In genomic region chr2:23692263-23692662, GRCh38 we compare ENCODE assay signal across 16 cellular contexts.
"Had no signal": no experiment of that assay in that cellular context is flagged by ENCODE, and none has a peak within 500 bp of the region (broad histone marks: within the 10 kb centered on the region; RNA-seq: fewer than 3 reads in every experiment).

No MANE protein-coding gene starts in this region.

- H3K79me2 ChIP-seq: parathyroid adenoma had no signal

- H3K4me1 ChIP-seq: foreskin keratinocyte, left lung, parathyroid adenoma, upper lobe of right lung had no signal

- H3K27me3 ChIP-seq: foreskin keratinocyte, left lung, upper lobe of right lung had no signal

- H3K27ac ChIP-seq: foreskin keratinocyte, left lung, parathyroid adenoma, upper lobe of right lung had no signal

- H3K4me3 Mint-ChIP-seq: activated CD8-positive, alpha-beta T cell treated with anti-CD3 and anti-CD28 coated beads, Interleukin-2, amount 10 ng/mL, durations not matched to agents 7 days and 5 days; activated T-helper 1 cell treated with anti-CD3 and anti-CD28 coated beads, Interleukin-12 subunit alpha, Interleukin-12 subunit beta, Interleukin-2, Interleukin-4 antibody, amounts not matched to agents 30 ng/mL and 10 ng/mL and 1 ng/mL, durations not matched to agents 14 hours and 24 hours and 36 hours; mesothelial cell of epicardium; nephron; T-helper 17 cell had no signal

- DNase-seq: activated CD4-positive, alpha-beta T cell treated with anti-CD3 and anti-CD28 coated beads, Interleukin-2, amount 50 U/mL, for 1 hour; activated CD8-positive, alpha-beta T cell treated with anti-CD3 and anti-CD28 coated beads, Interleukin-2, amount 10 ng/mL, durations not matched to agents 7 days and 5 days; amygdala; erythroblast; foreskin keratinocyte; stimulated activated CD4-positive, alpha-beta T cell treated with anti-CD3 and anti-CD28 coated beads, Interleukin-4, amount 100 ng/mL, for 1 hour; stimulated activated naive CD8-positive, alpha-beta T cell treated with anti-CD3 and anti-CD28 coated beads, Interleukin-15, Interleukin-2, amounts not matched to agents 100 U/mL and 50 U/mL, for 24 hours; SW 1271; T-helper 17 cell had no signal

- H3K4me3 ChIP-seq: left lung, upper lobe of right lung had no signal

- H3K27me3 Mint-ChIP-seq: T-helper 17 cell had no signal

- H2AFZ ChIP-seq: parathyroid adenoma had no signal

- H3K4me1 Mint-ChIP-seq: T-helper 17 cell had no signal

- H3K9me3 Mint-ChIP-seq: activated T-helper 1 cell treated with anti-CD3 and anti-CD28 coated beads, Interleukin-12 subunit alpha, Interleukin-12 subunit beta, Interleukin-2, Interleukin-4 antibody, amounts not matched to agents 30 ng/mL and 10 ng/mL and 1 ng/mL, durations not matched to agents 14 hours and 24 hours and 36 hours; mesothelial cell of epicardium; nephron had no signal

- H3K27ac Mint-ChIP-seq: activated CD8-positive, alpha-beta T cell treated with anti-CD3 and anti-CD28 coated beads, Interleukin-2, amount 10 ng/mL, durations not matched to agents 7 days and 5 days; activated T-helper 1 cell treated with anti-CD3 and anti-CD28 coated beads, Interleukin-12 subunit alpha, Interleukin-12 subunit beta, Interleukin-2, Interleukin-4 antibody, amounts not matched to agents 30 ng/mL and 10 ng/mL and 1 ng/mL, durations not matched to agents 14 hours and 24 hours and 36 hours; mesothelial cell of epicardium; nephron; T-helper 17 cell had no signal

- H3K9me3 ChIP-seq: left lung, upper lobe of right lung had no signal

- ATAC-seq: activated CD4-positive, CD25-positive, alpha-beta regulatory T cell treated with anti-CD3 and anti-CD28 coated beads, Interleukin-2, amount 50 U/mL, for 24 hours; activated CD8-positive, alpha-beta T cell treated with anti-CD3 and anti-CD28 coated beads, Interleukin-2, amount 10 ng/mL, durations not matched to agents 7 days and 5 days; foreskin keratinocyte; left lung; stimulated activated naive CD8-positive, alpha-beta T cell treated with anti-CD3 and anti-CD28 coated beads, Interleukin-15, Interleukin-2, amounts not matched to agents 100 U/mL and 50 U/mL, for 24 hours; T-helper 17 cell; upper lobe of right lung had no signal
